ENCODE assay signal across 29 cellular contexts in the genomic region with DNA sequence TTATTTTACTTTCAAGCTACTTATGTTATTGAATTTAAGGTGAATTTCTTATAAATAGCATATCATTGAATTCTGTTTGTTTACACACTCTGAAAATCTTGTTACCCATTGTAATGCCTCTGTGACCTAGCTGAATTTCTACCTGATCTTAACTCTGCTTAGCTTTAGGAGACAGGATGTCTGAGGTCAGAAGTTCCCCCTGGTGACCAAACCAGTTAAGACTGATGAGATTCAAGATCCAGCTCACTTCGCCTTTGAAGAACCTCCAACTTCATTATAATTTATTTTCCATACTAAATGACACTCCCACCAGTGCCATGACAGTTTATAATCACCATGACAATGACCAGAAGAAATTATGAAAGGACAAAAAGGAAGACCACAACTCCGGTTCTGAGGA.
DNase-seq lines count a peak whose midpoint lies in the region; FAIRE-seq and TF ChIP-seq lines count a peak whose summit lies in the region.
"Had no signal": no experiment of that assay in that cellular context is flagged by ENCODE, and none has a peak within 500 bp of the region (broad histone marks: within the 10 kb centered on the region; RNA-seq: fewer than 3 reads in every experiment).

No MANE protein-coding gene starts in this region.

- no peak overlapping the region for H2BK20ac ChIP-seq in H1 (ENCODE audit: low read length)

- H3K27ac Mint-ChIP-seq in activated CD4-positive, alpha-beta memory T cell treated with anti-CD3 and anti-CD28 coated beads for 36 hours: no peak overlapping the region
- H3K27ac Mint-ChIP-seq: CD4-positive, alpha-beta T cell; IgD-negative memory B cell had no signal

- CTCF ChIA-PET in H1 (lab: Charles Lee; ENCODE audit: partially characterized antibody): interaction anchor here (0.6 kb wide), 2 partner anchors 215 to 595 kb away, joined by 3 read pairs; no protein-coding TSS in a partner anchor
- CTCF ChIA-PET in activated CD4-positive, alpha-beta memory T cell treated with anti-CD3 and anti-CD28 coated beads for 36 hours (lab: Charles Lee): no interaction called here

- no peak overlapping the region for H2BK15ac ChIP-seq in H1 (ENCODE audit: low read length)

- H3K36me3 Mint-ChIP-seq in activated CD4-positive, alpha-beta memory T cell treated with anti-CD3 and anti-CD28 coated beads for 36 hours: no peaks in the 10 kb centered on the region
- H3K36me3 Mint-ChIP-seq: IgD-negative memory B cell had no signal

- POLR2A ChIA-PET in H1 (lab: Charles Lee; ENCODE audit: partially characterized antibody): no interaction called here
- POLR2A ChIA-PET in activated CD4-positive, alpha-beta memory T cell treated with anti-CD3 and anti-CD28 coated beads for 36 hours (lab: Charles Lee): no interaction called here

- no peak overlapping the region for H3K4ac ChIP-seq in H1 (replicated peaks; ENCODE audit: insufficient read length, low read depth, low read length)

- no peaks in the 10 kb centered on the region for H4K20me1 ChIP-seq in H1 (replicated peaks in 1 of 2; ENCODE audit: control insufficient read depth in 1 of 2, insufficient read depth in 2 of 2, low read length in 2 of 2)
- H4K20me1 ChIP-seq: BLaER1 treated with 17β-estradiol and CSF1 and Interleukin-3, amounts not matched to agents 10 nM and 100 nM had no signal

- no peak overlapping the region for H2BK120ac ChIP-seq in H1 (replicated peaks; ENCODE audit: low read depth, low read length)

- no peak overlapping the region for H3K18ac ChIP-seq in H1 (ENCODE audit: extremely low read depth, low read length)

- no peak overlapping the region for H2AFZ ChIP-seq in H1 (ENCODE audit: low read length)
- H2AFZ ChIP-seq: GM23248 had no signal

- H3K23me2 ChIP-seq in H1 (ENCODE audit: low read depth, low read length): no peaks in the 10 kb centered on the region

- no peak overlapping the region for H2BK12ac ChIP-seq in H1 (ENCODE audit: low read depth, low read length)

- no peaks in the 10 kb centered on the region for H3K27me3 Mint-ChIP-seq in activated CD4-positive, alpha-beta memory T cell treated with anti-CD3 and anti-CD28 coated beads for 36 hours
- H3K27me3 Mint-ChIP-seq: CD4-positive, alpha-beta T cell; IgD-negative memory B cell had no signal

- no peak overlapping the region for H3K4me3 Mint-ChIP-seq in activated CD4-positive, alpha-beta memory T cell treated with anti-CD3 and anti-CD28 coated beads for 36 hours
- H3K4me3 Mint-ChIP-seq: CD4-positive, alpha-beta T cell; IgD-negative memory B cell had no signal

- H4K5ac ChIP-seq in H1 (ENCODE audit: insufficient read length, low read depth, low read length): no peak overlapping the region

- no peak overlapping the region for H2BK5ac ChIP-seq in H1 (ENCODE audit: low read depth, low read length)

- no peaks in the 10 kb centered on the region for H3K9me3 ChIP-seq in H1 (ENCODE audit: insufficient read depth in 2 of 2, low read depth in 1 of 2, low read length in 1 of 2)
- no peaks in the 10 kb centered on the region; the same call in 1 of the 2 replicates for H3K9me3 ChIP-seq in BE2C
- H3K9me3 ChIP-seq: BLaER1 treated with 17β-estradiol and CSF1 and Interleukin-3, amounts not matched to agents 10 nM and 100 nM had no signal

- no peak overlapping the region for H3K9ac ChIP-seq in H1 (replicated peaks in 1 of 4; ENCODE audit: extremely low read depth in 1 of 4, low read depth in 3 of 4, low read length in 3 of 4)
- H3K9ac ChIP-seq: BLaER1 treated with 17β-estradiol and CSF1 and Interleukin-3, amounts not matched to agents 10 nM and 100 nM; GM23248; KMS-11 had no signal

- no peak overlapping the region for H4K8ac ChIP-seq in H1 (ENCODE audit: extremely low read depth, insufficient read depth, low read length)

- H3K56ac ChIP-seq in H1 (replicated peaks; ENCODE audit: insufficient read length, low read depth, low read length): no peak overlapping the region

- H3K27ac ChIP-seq in H1 (ENCODE audit: low read depth, low read length): no peak overlapping the region
- no peak overlapping the region for H3K27ac ChIP-seq in coronary artery
- H3K27ac ChIP-seq: BLaER1 treated with 17β-estradiol and CSF1 and Interleukin-3, amounts not matched to agents 10 nM and 100 nM; GM23248; KMS-11; SK-N-MC had no signal

- H3K36me3 ChIP-seq in H1 (ENCODE audit: control insufficient read depth in 2 of 4, insufficient read depth in 4 of 4, low read length in 3 of 4): no peaks in the 10 kb centered on the region
- no peaks in the 10 kb centered on the region for H3K36me3 ChIP-seq in BE2C
- H3K36me3 ChIP-seq: BLaER1 treated with 17β-estradiol and CSF1 and Interleukin-3, amounts not matched to agents 10 nM and 100 nM had no signal

- no peak for TF ChIP-seq CTCF in GM12865 (IDR thresholded peaks at IDR 0.05; ENCODE audit: insufficient read depth, low read depth, low read length, missing control alignments)
- peak in 2 of 3 experiments; percentile 12 to 20; a peak in 1 of 4 replicates for TF ChIP-seq CTCF in H1 (IDR thresholded peaks at IDR 0.05; ENCODE audit: control extremely low read depth in 1 of 3, insufficient read depth in 1 of 3, low read depth in 1 of 3, low read length in 3 of 3)
- no peak for TF ChIP-seq CTCF in coronary artery (IDR thresholded peaks at IDR 0.05)
- TF ChIP-seq CTCF in BE2C (IDR thresholded peaks at IDR 0.05; ENCODE audit: low read depth, low read length): no peak

- intact Hi-C loops in activated CD4-positive, alpha-beta memory T cell treated with anti-CD3 and anti-CD28 coated beads for 36 hours (cut with micrococcal nuclease): no loop called here

- no peak overlapping the region for H2AK5ac ChIP-seq in H1 (ENCODE audit: low read depth, low read length)

- no peaks in the 10 kb centered on the region for H3K27me3 ChIP-seq in H1 (replicated peaks in 1 of 4; ENCODE audit: control insufficient read depth in 3 of 4, extremely low read depth in 1 of 4, insufficient read depth in 3 of 4, low read length in 3 of 4)
- no peaks in the 10 kb centered on the region for H3K27me3 ChIP-seq in BE2C
- H3K27me3 ChIP-seq: BLaER1 treated with 17β-estradiol and CSF1 and Interleukin-3, amounts not matched to agents 10 nM and 100 nM had no signal

- no peak overlapping the region for H3K4me2 ChIP-seq in H1 (ENCODE audit: insufficient read depth in 1 of 2, low read depth in 2 of 2, low read length in 2 of 2)
- H3K4me2 ChIP-seq: BLaER1 treated with 17β-estradiol and CSF1 and Interleukin-3, amounts not matched to agents 10 nM and 100 nM; KMS-11 had no signal

- no peak for TF ChIP-seq EP300 in H1 (IDR thresholded peaks at IDR 0.05; ENCODE audit: borderline replicate concordance in 1 of 2, low read depth in 2 of 2, low read length in 2 of 2)

- TF ChIP-seq RAD21 in H1 (IDR thresholded peaks at IDR 0.05 in 1 of 2, conservative IDR thresholded peaks at IDR 0.05 in 1 of 2; ENCODE audit: low read depth in 2 of 2, low read length in 2 of 2): peak; percentile 29 to 40

- H3K4me1 ChIP-seq in H1 (replicated peaks in 1 of 4; ENCODE audit: control insufficient read depth in 3 of 4, insufficient read depth in 4 of 4, low read length in 3 of 4) (no peaks in the 10 kb centered on the region; a peak in 1 of 7 replicates), BE2C (no peaks in the 10 kb centered on the region)

- FAIRE-seq in H54 (lab: Jason Lieb, UNC): peak; percentile 30
- no peak for FAIRE-seq in H1 (lab: Jason Lieb, UNC)
- FAIRE-seq: D721Med, GM12892, GM19239, RCC 7860 had no signal

- no peak overlapping the region for H4K91ac ChIP-seq in H1 (replicated peaks; ENCODE audit: insufficient read length, low read length)

- 94% methylated on average over 2 of the region's 2 CpGs; no CpG with 5 or more reads in 1 of the 2 experiments for WGBS in H1 (ENCODE audit: extremely low coverage in 1 of 2, insufficient coverage in 1 of 2, insufficient read length in 1 of 2, insufficient replicate concordance in 2 of 2, low coverage in 1 of 2, low lambda C conversion rate in 2 of 2, missing lambda C conversion rate in 1 of 2), 2 experiments

- H3K79me2 ChIP-seq in H1 (ENCODE audit: control insufficient read depth in 1 of 2, insufficient read depth in 2 of 2, low read length in 2 of 2): no peaks in the 10 kb centered on the region

- no peaks in the 10 kb centered on the region for H3K79me1 ChIP-seq in H1 (ENCODE audit: low read depth, low read length)

- TF ChIP-seq POLR2A in H54 (IDR thresholded peaks at IDR 0.05; ENCODE audit: low read depth, low read length) (no peak), H1 (IDR thresholded peaks at IDR 0.05; ENCODE audit: control extremely low read depth in 1 of 2, low read depth in 2 of 2, low read length in 2 of 2) (no peak)

- H3K9me3 Mint-ChIP-seq in activated CD4-positive, alpha-beta memory T cell treated with anti-CD3 and anti-CD28 coated beads for 36 hours: no peaks in the 10 kb centered on the region
- H3K9me3 Mint-ChIP-seq: CD4-positive, alpha-beta T cell had no signal

- no peaks in the 10 kb centered on the region for H3K4me1 Mint-ChIP-seq in activated CD4-positive, alpha-beta memory T cell treated with anti-CD3 and anti-CD28 coated beads for 36 hours (ENCODE audit: low read depth)

- H3K14ac ChIP-seq in H1 (ENCODE audit: insufficient read length): no peak overlapping the region

- H3K4me3 ChIP-seq in GM12865 (ENCODE audit: low read depth, low read length) (no peak overlapping the region), H1 (ENCODE audit: extremely low read depth in 1 of 4, insufficient read depth in 2 of 4, low read depth in 3 of 4, low read length in 4 of 4) (no peak overlapping the region), coronary artery (no peak overlapping the region), BE2C (ENCODE audit: low read depth, low read length) (no peak overlapping the region)
- H3K4me3 ChIP-seq: BLaER1 treated with 17β-estradiol and CSF1 and Interleukin-3, amounts not matched to agents 10 nM and 100 nM; GM23248; SK-N-MC had no signal

- DNase-seq in GM12865 (ENCODE audit: low read depth) (peak; percentile 4), H54 (ENCODE audit: insufficient read length, low spot score) (no peak), NAMALWA (ENCODE audit: low spot score) (peak; percentile 8), H1 (ENCODE audit: low read depth in 1 of 2, low spot score in 2 of 2) (no peak), coronary artery (ENCODE audit: low spot score) (no peak), BE2C (no peak), NCI-H345 treated with DMSO at 0.1 percent for 48 hours (lab: John Stamatoyannopoulos, UW; ENCODE audit: unreplicated experiment) (no peak)
- no peak for DNase-seq in activated CD4-positive, alpha-beta memory T cell treated with anti-CD3 and anti-CD28 coated beads for 36 hours
- DNase-seq: CD4-positive, alpha-beta T cell; DMS79; EL; GDM1; GM23248; NCI-H1105; NCI-H1436 treated with DMSO at 0.1 percent for 48 hours; NCI-H1930; NCI-H2107; NCI-H446 treated with DMSO at 0.1 percent for 48 hours; NCI-H526 treated with DMSO at 0.1 percent for 48 hours; OCI-M1; SIG-M5 had no signal

- no peak overlapping the region for H3K23ac ChIP-seq in H1 (ENCODE audit: insufficient read length)

TF ChIP-seq in H1, 55 proteins besides CTCF, POLR2A, EP300 and RAD21:
- no peak for TF ChIP-seq EGR1 (IDR thresholded peaks at IDR 0.05; ENCODE audit: borderline replicate concordance, low read depth, low read length)
TF ChIP-seq in H1: peak in this region for 0.

Comparison
In these comparisons a context has a peak if more than half of its experiments do, and no peak if none do; other contexts are left out.
1. DNase-seq: peak in GM12865 (single experiment) and NAMALWA (single experiment); none in H54 (single experiment), H1 (0 of 2), coronary artery (single experiment), BE2C (single experiment), NCI-H345 treated with DMSO at 0.1 percent for 48 hours (single experiment) and activated CD4-positive, alpha-beta memory T cell treated with anti-CD3 and anti-CD28 coated beads for 36 hours (single experiment).
2. CTCF ChIP-seq: peak in H1 (2 of 3); none in GM12865 (single experiment), coronary artery (single experiment) and BE2C (single experiment).